Comparison of ENCODE assay signal across 30 cellular contexts in genomic region chr12:32070370-32070769, GRCh38.
"Had no signal": no experiment of that assay in that cellular context is flagged by ENCODE, and none has a peak within 500 bp of the region (broad histone marks: within the 10 kb centered on the region; RNA-seq: fewer than 3 reads in every experiment).

No MANE protein-coding gene starts in this region.

- H3K27me3 ChIP-seq: esophagus squamous epithelium, gastrocnemius medialis, left lung, uterus had no signal

- H3K27ac Mint-ChIP-seq: activated CD4-positive, alpha-beta memory T cell treated with anti-CD3 and anti-CD28 coated beads, Interleukin-2, amount 10 ng/mL, durations not matched to agents 7 days and 5 days; activated CD4-positive, alpha-beta T cell treated with anti-CD3 and anti-CD28 coated beads, Interleukin-2, amount 10 ng/mL, durations not matched to agents 7 days and 5 days; activated naive CD4-positive, alpha-beta T cell treated with anti-CD3 and anti-CD28 coated beads, Interleukin-2, amount 10 ng/mL, durations not matched to agents 7 days and 5 days; activated T-cell treated with anti-CD3 and anti-CD28 coated beads, Interleukin-2, amount 50 U/mL, for 24 hours; natural killer cell treated with Interleukin-12 subunit alpha and Interleukin-12 subunit beta and Interleukin-15 and Interleukin-18, amount 100 ng/mL, for 72 hours; stimulated activated naive CD8-positive, alpha-beta T cell treated with anti-CD3 and anti-CD28 coated beads, Interleukin-15, Interleukin-2, amounts not matched to agents 100 ng/mL and 50 ng/mL, for 24 hours; WTC11 had no signal

- H3K27me3 Mint-ChIP-seq: activated CD4-positive, alpha-beta memory T cell treated with anti-CD3 and anti-CD28 coated beads, Interleukin-2, amount 10 ng/mL, durations not matched to agents 7 days and 5 days; activated CD4-positive, alpha-beta T cell treated with anti-CD3 and anti-CD28 coated beads, Interleukin-2, amount 10 ng/mL, durations not matched to agents 7 days and 5 days; activated T-cell treated with anti-CD3 and anti-CD28 coated beads, Interleukin-2, amount 50 U/mL, for 24 hours; central memory CD8-positive, alpha-beta T cell; stimulated activated naive CD8-positive, alpha-beta T cell treated with anti-CD3 and anti-CD28 coated beads, Interleukin-15, Interleukin-2, amounts not matched to agents 100 ng/mL and 50 ng/mL, for 24 hours had no signal

- H3K9me3 ChIP-seq: esophagus squamous epithelium, gastrocnemius medialis, thoracic aorta, uterus had no signal

- H3K4me1 Mint-ChIP-seq: activated CD4-positive, alpha-beta memory T cell treated with anti-CD3 and anti-CD28 coated beads, Interleukin-2, amount 10 ng/mL, durations not matched to agents 7 days and 5 days; activated CD4-positive, alpha-beta T cell treated with anti-CD3 and anti-CD28 coated beads, Interleukin-2, amount 10 ng/mL, durations not matched to agents 7 days and 5 days; activated naive CD4-positive, alpha-beta T cell treated with anti-CD3 and anti-CD28 coated beads, Interleukin-2, amount 10 ng/mL, durations not matched to agents 7 days and 5 days; central memory CD8-positive, alpha-beta T cell; immature natural killer cell; stimulated activated effector memory CD8-positive, alpha-beta T cell treated with anti-CD3 and anti-CD28 coated beads, Interleukin-12 subunit alpha, Interleukin-12 subunit beta, amount 100 ng/mL, for 72 hours had no signal

- H3K4me1 ChIP-seq: esophagus squamous epithelium, gastrocnemius medialis, left lung, lower lobe of right lung, uterus had no signal

- H3K4me3 Mint-ChIP-seq: activated CD4-positive, alpha-beta memory T cell treated with anti-CD3 and anti-CD28 coated beads, Interleukin-2, amount 10 ng/mL, durations not matched to agents 7 days and 5 days; activated CD4-positive, alpha-beta T cell treated with anti-CD3 and anti-CD28 coated beads, Interleukin-2, amount 10 ng/mL, durations not matched to agents 7 days and 5 days; activated naive CD4-positive, alpha-beta T cell treated with anti-CD3 and anti-CD28 coated beads, Interleukin-2, amount 10 ng/mL, durations not matched to agents 7 days and 5 days; activated T-cell treated with anti-CD3 and anti-CD28 coated beads, Interleukin-2, amount 50 U/mL, for 24 hours; central memory CD8-positive, alpha-beta T cell; immature natural killer cell; natural killer cell treated with Interleukin-12 subunit alpha and Interleukin-12 subunit beta and Interleukin-15 and Interleukin-18, amount 100 ng/mL, for 72 hours; stimulated activated effector memory CD8-positive, alpha-beta T cell treated with anti-CD3 and anti-CD28 coated beads, Interleukin-12 subunit alpha, Interleukin-12 subunit beta, amount 100 ng/mL, for 72 hours; stimulated activated naive CD8-positive, alpha-beta T cell treated with anti-CD3 and anti-CD28 coated beads, Interleukin-15, Interleukin-2, amounts not matched to agents 100 ng/mL and 50 ng/mL, for 24 hours; WTC11 had no signal

- DNase-seq: activated CD4-positive, alpha-beta memory T cell treated with anti-CD3 and anti-CD28 coated beads, Interleukin-2, amount 10 ng/mL, durations not matched to agents 7 days and 5 days; activated CD4-positive, alpha-beta T cell treated with anti-CD3 and anti-CD28 coated beads for 1 hour; activated CD4-positive, alpha-beta T cell treated with anti-CD3 and anti-CD28 coated beads, Interleukin-2, amount 10 ng/mL, durations not matched to agents 7 days and 5 days; activated CD8-positive, alpha-beta memory T cell treated with anti-CD3 and anti-CD28 coated beads, Interleukin-2, amount 50 U/mL, for 48 hours; activated gamma-delta T cell; activated naive CD4-positive, alpha-beta T cell treated with anti-CD3 and anti-CD28 coated beads, Interleukin-2, amount 10 ng/mL, durations not matched to agents 7 days and 5 days; activated T-cell treated with anti-CD3 and anti-CD28 coated beads, Interleukin-2, amount 50 U/mL, for 24 hours; amygdala; dermis blood vessel endothelial cell; effector CD4-positive, alpha-beta T cell; esophagus squamous epithelium; gastrocnemius medialis; hippocampal formation; immature natural killer cell; left lung; lower lobe of right lung; mesendoderm; posterior cingulate gyrus; stimulated activated CD4-positive, alpha-beta T cell treated with anti-CD3 and anti-CD28 coated beads, Interleukin-4, amount 100 ng/mL, for 24 hours; T-helper 2 cell; trophoblast cell; uterus had no signal

- H3K27ac ChIP-seq: epithelial cell of prostate, esophagus squamous epithelium, gastrocnemius medialis, left lung, lower lobe of right lung, skin epidermis, thoracic aorta, uterus had no signal

- H3K36me3 Mint-ChIP-seq: activated naive CD4-positive, alpha-beta T cell treated with anti-CD3 and anti-CD28 coated beads, Interleukin-2, amount 10 ng/mL, durations not matched to agents 7 days and 5 days; natural killer cell treated with Interleukin-12 subunit alpha and Interleukin-12 subunit beta and Interleukin-15 and Interleukin-18, amount 100 ng/mL, for 72 hours; stimulated activated effector memory CD8-positive, alpha-beta T cell treated with anti-CD3 and anti-CD28 coated beads, Interleukin-12 subunit alpha, Interleukin-12 subunit beta, amount 100 ng/mL, for 72 hours had no signal

- H3K4me3 ChIP-seq: esophagus squamous epithelium, gastrocnemius medialis, left lung, lower lobe of right lung, skin epidermis, thoracic aorta, uterus had no signal

- H3K36me3 ChIP-seq: esophagus squamous epithelium, gastrocnemius medialis, left lung, lower lobe of right lung, thoracic aorta, uterus had no signal

- H3K9me3 Mint-ChIP-seq: activated CD4-positive, alpha-beta memory T cell treated with anti-CD3 and anti-CD28 coated beads, Interleukin-2, amount 10 ng/mL, durations not matched to agents 7 days and 5 days; activated naive CD4-positive, alpha-beta T cell treated with anti-CD3 and anti-CD28 coated beads, Interleukin-2, amount 10 ng/mL, durations not matched to agents 7 days and 5 days; activated T-cell treated with anti-CD3 and anti-CD28 coated beads, Interleukin-2, amount 50 U/mL, for 24 hours; central memory CD8-positive, alpha-beta T cell; immature natural killer cell; natural killer cell treated with Interleukin-12 subunit alpha and Interleukin-12 subunit beta and Interleukin-15 and Interleukin-18, amount 100 ng/mL, for 72 hours; stimulated activated effector memory CD8-positive, alpha-beta T cell treated with anti-CD3 and anti-CD28 coated beads, Interleukin-12 subunit alpha, Interleukin-12 subunit beta, amount 100 ng/mL, for 72 hours; stimulated activated naive CD8-positive, alpha-beta T cell treated with anti-CD3 and anti-CD28 coated beads, Interleukin-15, Interleukin-2, amounts not matched to agents 100 ng/mL and 50 ng/mL, for 24 hours had no signal
